ENCODE assay signal across 17 cellular contexts in the genomic region with DNA sequence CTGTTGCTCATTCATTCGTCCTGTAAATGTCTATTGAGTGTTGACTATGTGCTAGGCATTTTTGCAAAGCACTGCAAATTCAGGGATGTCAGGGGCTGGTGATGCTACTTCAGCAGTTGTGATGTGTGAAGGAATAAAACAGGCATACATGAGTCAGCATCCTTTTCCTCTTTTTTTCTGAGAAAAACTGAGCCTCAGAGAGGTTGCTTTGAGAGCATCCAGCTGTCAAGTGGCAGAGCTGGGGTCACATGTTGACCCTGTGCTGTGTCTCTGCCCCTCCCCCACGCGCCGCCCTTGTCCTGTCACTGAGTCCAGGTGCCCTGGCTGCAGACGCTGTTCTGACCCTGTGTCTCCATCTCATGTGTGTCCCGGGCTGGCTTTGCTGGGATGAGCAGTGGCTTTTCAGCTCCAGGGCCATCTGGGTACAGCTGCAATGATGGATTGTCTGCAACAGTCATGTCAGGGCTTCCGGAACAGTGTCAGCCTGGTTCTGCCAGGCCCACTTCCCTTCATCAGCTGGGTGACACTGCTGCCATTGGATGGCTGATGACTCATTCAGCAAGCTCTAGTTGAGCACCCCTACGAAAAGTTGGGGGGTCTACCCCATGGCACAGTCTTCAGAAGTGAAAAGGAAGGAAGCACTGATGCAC. TPM values are rescaled to one million over a fixed set of nuclear protein-coding genes. Genes with fewer than 3 reads are reported as not detected.
DNase-seq lines count a peak whose midpoint lies in the region; ATAC-seq, FAIRE-seq and TF ChIP-seq lines count a peak whose summit lies in the region.
"Had no signal": no experiment of that assay in that cellular context is flagged by ENCODE, and none has a peak within 500 bp of the region (broad histone marks: within the 10 kb centered on the region; RNA-seq: fewer than 3 reads in every experiment).

No MANE protein-coding gene starts in this region.

- H3K36me3 ChIP-seq in GM06990 (ENCODE audit: control insufficient read depth, insufficient read depth, low read length) (no peaks in the 10 kb centered on the region), H1 (ENCODE audit: control insufficient read depth in 2 of 4, insufficient read depth in 4 of 4, low read length in 3 of 4) (no peaks in the 10 kb centered on the region)

- no peak for TF ChIP-seq EP300 in H1 (IDR thresholded peaks at IDR 0.05; ENCODE audit: borderline replicate concordance in 1 of 2, low read depth in 2 of 2, low read length in 2 of 2)

- no peak overlapping the region; the same call in 1 of the 2 replicates for H2AFZ ChIP-seq in H1 (ENCODE audit: low read length)
- H2AFZ ChIP-seq: PC-9 had no signal

- H3K4ac ChIP-seq in H1 (replicated peaks; ENCODE audit: insufficient read length, low read depth, low read length): no peak overlapping the region

- FAIRE-seq in H1 (lab: Jason Lieb, UNC): no peak

- no peak for ATAC-seq in HG03175 (IDR thresholded peaks at IDR 0.05; ENCODE audit: unreplicated experiment)
- ATAC-seq: left ventricle myocardium superior had no signal

- H3K23me2 ChIP-seq in H1 (ENCODE audit: low read depth, low read length): no peaks in the 10 kb centered on the region; the same call in 1 of the 2 replicates

- no peak overlapping the region for H2BK20ac ChIP-seq in H1 (ENCODE audit: low read length)

- H2BK15ac ChIP-seq in H1 (ENCODE audit: low read length): no peak overlapping the region

- TF ChIP-seq RAD21 in H1 (IDR thresholded peaks at IDR 0.05 in 1 of 2, conservative IDR thresholded peaks at IDR 0.05 in 1 of 2; ENCODE audit: low read depth in 2 of 2, low read length in 2 of 2): no peak

- no peak overlapping the region for H2BK5ac ChIP-seq in H1 (ENCODE audit: low read depth, low read length)

- no peak overlapping the region for H2AK5ac ChIP-seq in H1 (ENCODE audit: low read depth, low read length)

- H2BK120ac ChIP-seq in H1 (replicated peaks; ENCODE audit: low read depth, low read length): no peak overlapping the region

- H4K8ac ChIP-seq in H1 (ENCODE audit: extremely low read depth, insufficient read depth, low read length): no peak overlapping the region

- no peak for TF ChIP-seq POLR2A in H1 (IDR thresholded peaks at IDR 0.05; ENCODE audit: control extremely low read depth in 1 of 2, low read depth in 2 of 2, low read length in 2 of 2)

- DNase-seq in GM06990 (ENCODE audit: extremely low read depth, insufficient read length) (peak; percentile 46), LHCN-M2 (ENCODE audit: low read depth) (peak; percentile 30), H1 (ENCODE audit: low read depth in 1 of 2, low spot score in 2 of 2) (no peak), occipital lobe (lab: John Stamatoyannopoulos, UW) (peak; percentile 78), cerebellar cortex (ENCODE audit: low spot score) (no peak)
- DNase-seq in activated naive CD8-positive, alpha-beta T cell treated with anti-CD3 and anti-CD28 coated beads for 36 hours: no peak
- DNase-seq: activated gamma-delta T cell; DMS53; effector memory CD4-positive, alpha-beta T cell; left ventricle myocardium superior; NCI-H2029; NCI-H526; PC-9; stimulated activated CD4-positive, alpha-beta T cell treated with anti-CD3 and anti-CD28 coated beads, Interleukin-15, amount 100 ng/mL, for 24 hours had no signal

- no peaks in the 10 kb centered on the region for H3K27me3 Mint-ChIP-seq in activated naive CD8-positive, alpha-beta T cell treated with anti-CD3 and anti-CD28 coated beads for 36 hours

- H3K4me3 ChIP-seq in GM06990 (replicated peaks; ENCODE audit: low read depth, low read length): no peak overlapping the region
- no peak overlapping the region for H3K4me3 ChIP-seq in H1 (ENCODE audit: extremely low read depth in 1 of 4, insufficient read depth in 2 of 4, low read depth in 3 of 4, low read length in 4 of 4)
- H3K4me3 ChIP-seq: PC-9 had no signal

- H3K27me3 ChIP-seq in GM06990 (replicated peaks; ENCODE audit: control insufficient read depth, insufficient read depth, low read length) (no peaks in the 10 kb centered on the region; the same call in 1 of the 2 replicates), H1 (replicated peaks in 1 of 4; ENCODE audit: control insufficient read depth in 3 of 4, extremely low read depth in 1 of 4, insufficient read depth in 3 of 4, low read length in 3 of 4) (no peaks in the 10 kb centered on the region)

- H4K5ac ChIP-seq in H1 (ENCODE audit: insufficient read length, low read depth, low read length): no peak overlapping the region

- H3K14ac ChIP-seq in H1 (ENCODE audit: insufficient read length): no peak overlapping the region

- H3K9ac ChIP-seq in H1 (replicated peaks in 1 of 4; ENCODE audit: extremely low read depth in 1 of 4, low read depth in 3 of 4, low read length in 3 of 4): no peak overlapping the region

- H3K79me1 ChIP-seq in H1 (ENCODE audit: low read depth, low read length): no peaks in the 10 kb centered on the region

- H2BK12ac ChIP-seq in H1 (ENCODE audit: low read depth, low read length): no peak overlapping the region

- H3K27ac Mint-ChIP-seq in activated naive CD8-positive, alpha-beta T cell treated with anti-CD3 and anti-CD28 coated beads for 36 hours: no peak overlapping the region

- H3K4me3 Mint-ChIP-seq in activated naive CD8-positive, alpha-beta T cell treated with anti-CD3 and anti-CD28 coated beads for 36 hours: no peak overlapping the region

- H3K56ac ChIP-seq in H1 (replicated peaks; ENCODE audit: insufficient read length, low read depth, low read length): no peak overlapping the region

- peaks cover 12 to 26% (median 19%) of the 10 kb centered on the region in 4 experiments for H3K4me1 ChIP-seq in H1 (replicated peaks in 1 of 4; ENCODE audit: control insufficient read depth in 3 of 4, insufficient read depth in 4 of 4, low read length in 3 of 4)

- H3K9me3 ChIP-seq in H1 (ENCODE audit: insufficient read depth in 2 of 2, low read depth in 1 of 2, low read length in 1 of 2): no peaks in the 10 kb centered on the region

- CTCF ChIA-PET in H1 (lab: Charles Lee; ENCODE audit: partially characterized antibody): interaction anchor here (1.0 to 2.4 kb wide), 3 partner anchors 35 to 68 kb away, joined by 3 to 6 read pairs (median 3); no protein-coding TSS in a partner anchor

- no peaks in the 10 kb centered on the region for H3K4me1 Mint-ChIP-seq in activated naive CD8-positive, alpha-beta T cell treated with anti-CD3 and anti-CD28 coated beads for 36 hours

- no peak overlapping the region for H3K27ac ChIP-seq in H1 (ENCODE audit: low read depth, low read length)
- H3K27ac ChIP-seq: C4-2B, PC-9 had no signal

- no peaks in the 10 kb centered on the region for H3K36me3 Mint-ChIP-seq in activated naive CD8-positive, alpha-beta T cell treated with anti-CD3 and anti-CD28 coated beads for 36 hours

- TF ChIP-seq CTCF in GM06990 (IDR thresholded peaks at IDR 0.05; ENCODE audit: insufficient read depth, low read length, poor library complexity, severe bottlenecking) (no peak), H1 (IDR thresholded peaks at IDR 0.05; ENCODE audit: control extremely low read depth in 1 of 3, insufficient read depth in 1 of 3, low read depth in 1 of 3, low read length in 3 of 3) (no peak)

- POLR2A ChIA-PET in H1 (lab: Charles Lee; ENCODE audit: partially characterized antibody): interaction anchor here (1.0 to 1.1 kb wide), 2 partner anchors 9 to 38 kb away, joined by 3 to 4 read pairs; no protein-coding TSS in a partner anchor

- H3K23ac ChIP-seq in H1 (ENCODE audit: insufficient read length): no peak overlapping the region

- no peaks in the 10 kb centered on the region for H3K9me3 Mint-ChIP-seq in activated naive CD8-positive, alpha-beta T cell treated with anti-CD3 and anti-CD28 coated beads for 36 hours

- no peak overlapping the region for H3K18ac ChIP-seq in H1 (ENCODE audit: extremely low read depth, low read length)

- no peaks in the 10 kb centered on the region for H3K79me2 ChIP-seq in H1 (ENCODE audit: control insufficient read depth in 1 of 2, insufficient read depth in 2 of 2, low read length in 2 of 2)

- no peaks in the 10 kb centered on the region for H4K20me1 ChIP-seq in H1 (replicated peaks in 1 of 2; ENCODE audit: control insufficient read depth in 1 of 2, insufficient read depth in 2 of 2, low read length in 2 of 2)

- 67% methylated on average over 7 of the region's 8 CpGs; no CpG with 5 or more reads in 1 of the 2 experiments for WGBS in H1 (ENCODE audit: extremely low coverage in 1 of 2, insufficient coverage in 1 of 2, insufficient read length in 1 of 2, insufficient replicate concordance in 2 of 2, low coverage in 1 of 2, low lambda C conversion rate in 2 of 2, missing lambda C conversion rate in 1 of 2), 2 experiments

- no peak overlapping the region for H3K4me2 ChIP-seq in H1 (ENCODE audit: insufficient read depth in 1 of 2, low read depth in 2 of 2, low read length in 2 of 2)
- H3K4me2 ChIP-seq: PC-9 had no signal

- no peak overlapping the region for H4K91ac ChIP-seq in H1 (replicated peaks; ENCODE audit: insufficient read length, low read length)

RNA-seq across cellular contexts. Expression of gene SEC14L5, which starts 14.9 kb away (rescaled TPM):
- not detected in 2 replicates for total RNA-seq in LHCN-M2 (2014; rRNA removed)
- polyA plus RNA-seq in LHCN-M2 (2012): 0.01 TPM
- 3.0 and 3.2 TPM in 2 replicates for total RNA-seq in H1 (2021; fragmentation: NEBNext Ultra II Directional; extraction: Animal tissue kit (Norgen Biotek cat#: 25700))
- 1.9 and 2.1 TPM in 2 replicates for polyA plus RNA-seq in H1 (2011; rRNA removed)
- 2.1 TPM for polyA plus RNA-seq in H1 (2011; cell fraction: cytosol; rRNA removed)
- polyA plus RNA-seq in H1 (2011; cell fraction: nucleus; rRNA removed): 2.7 TPM
- 1.9 to 2.9 TPM (median 2.3 TPM) in 4 replicates for polyA plus RNA-seq in H1 (2012, experiment 1 of 2)
- 1.6 TPM for polyA plus RNA-seq in H1 (2012, experiment 2 of 2)
- 1.1 TPM for polyA plus RNA-seq in H1 (2013, experiment 1 of 2)
- 0.99 TPM for polyA plus RNA-seq in H1 (2013, experiment 2 of 2)
- 4.0 and 5.8 TPM in 2 replicates for polyA minus RNA-seq in H1 (2011; rRNA and poly(A)+ RNA removed)
- polyA minus RNA-seq in H1 (2011; cell fraction: cytosol; rRNA and poly(A)+ RNA removed): 1.7 TPM
- 2.9 TPM for polyA minus RNA-seq in H1 (2011; cell fraction: nucleus; rRNA and poly(A)+ RNA removed)
- total RNA-seq in occipital lobe: 0.47 TPM
- total RNA-seq in activated naive CD8-positive, alpha-beta T cell treated with anti-CD3 and anti-CD28 coated beads for 36 hours: under 1 TPM; 0.04 to 0.10 TPM
- total RNA-seq: MCF 10A had no signal

RNA-seq across cellular contexts. Expression of gene PPL, which starts 36.1 kb away (rescaled TPM):
- total RNA-seq in LHCN-M2 (2014; rRNA removed) (0.13 and 0.86 TPM in 2 replicates), occipital lobe (0.31 TPM)
- polyA plus RNA-seq in LHCN-M2 (2012): 0.58 TPM
- total RNA-seq in H1 (2021; fragmentation: NEBNext Ultra II Directional; extraction: Animal tissue kit (Norgen Biotek cat#: 25700)): 28.8 and 29.5 TPM in 2 replicates
- 11.3 and 15.8 TPM in 2 replicates for polyA plus RNA-seq in H1 (2011; rRNA removed)
- 13.7 TPM for polyA plus RNA-seq in H1 (2011; cell fraction: cytosol; rRNA removed)
- polyA plus RNA-seq in H1 (2011; cell fraction: nucleus; rRNA removed): 46.9 TPM
- polyA plus RNA-seq in H1 (2012, experiment 1 of 2): 16.5 to 27.4 TPM (median 22.8 TPM) in 4 replicates
- 5.2 TPM for polyA plus RNA-seq in H1 (2012, experiment 2 of 2)
- 16.4 TPM for polyA plus RNA-seq in H1 (2013, experiment 1 of 2)
- polyA plus RNA-seq in H1 (2013, experiment 2 of 2): 15.4 TPM
- polyA minus RNA-seq in H1 (2011; rRNA and poly(A)+ RNA removed): 21.5 and 22.3 TPM in 2 replicates
- polyA minus RNA-seq in H1 (2011; cell fraction: cytosol; rRNA and poly(A)+ RNA removed): 15.9 TPM
- 21.8 TPM for polyA minus RNA-seq in H1 (2011; cell fraction: nucleus; rRNA and poly(A)+ RNA removed)
- total RNA-seq in activated naive CD8-positive, alpha-beta T cell treated with anti-CD3 and anti-CD28 coated beads for 36 hours: not detected

Comparison
In these comparisons a context has a peak if more than half of its experiments do, and no peak if none do; other contexts are left out.
1. DNase-seq: peak in GM06990 (single experiment), LHCN-M2 (single experiment) and occipital lobe (single experiment); none in H1 (0 of 2), cerebellar cortex (single experiment) and activated naive CD8-positive, alpha-beta T cell treated with anti-CD3 and anti-CD28 coated beads for 36 hours (single experiment).
2. RNA of gene PPL, which starts 36.1 kb away (total RNA-seq): 28.8 to 29.5 TPM in H1; 0.13 to 0.86 TPM in LHCN-M2, 0.31 TPM in occipital lobe (single experiment) and not detected in activated naive CD8-positive, alpha-beta T cell treated with anti-CD3 and anti-CD28 coated beads for 36 hours; every median in the first group is over 10 times any median in the second.